ENCODE assay signal across 1 cellular context in the genomic region with DNA sequence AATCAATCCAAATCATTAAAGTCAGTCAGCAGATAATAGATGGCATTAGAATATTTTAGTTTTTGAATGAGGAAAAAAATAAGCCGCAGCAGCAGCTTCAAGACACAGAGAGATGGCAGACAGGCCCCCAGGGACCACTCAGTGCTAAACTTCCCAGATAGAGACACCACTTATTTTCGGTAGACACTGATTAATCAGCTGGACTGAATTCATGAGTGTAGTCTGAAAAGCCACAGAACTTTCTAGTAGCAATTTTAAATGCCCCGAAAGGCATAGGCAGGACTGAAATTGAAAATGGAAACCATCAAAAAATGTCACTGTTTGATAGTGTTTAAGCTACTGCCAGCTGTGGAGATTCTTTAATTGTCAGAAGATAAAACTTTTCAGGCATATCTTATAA.
TF ChIP-seq lines count a peak whose summit lies in the region.

No MANE protein-coding gene starts in this region.

TF ChIP-seq in GM23338, 12 proteins besides CTCF, POLR2A, EP300 and RAD21 (continued from another document):
- TF ChIP-seq, protein P1, sequence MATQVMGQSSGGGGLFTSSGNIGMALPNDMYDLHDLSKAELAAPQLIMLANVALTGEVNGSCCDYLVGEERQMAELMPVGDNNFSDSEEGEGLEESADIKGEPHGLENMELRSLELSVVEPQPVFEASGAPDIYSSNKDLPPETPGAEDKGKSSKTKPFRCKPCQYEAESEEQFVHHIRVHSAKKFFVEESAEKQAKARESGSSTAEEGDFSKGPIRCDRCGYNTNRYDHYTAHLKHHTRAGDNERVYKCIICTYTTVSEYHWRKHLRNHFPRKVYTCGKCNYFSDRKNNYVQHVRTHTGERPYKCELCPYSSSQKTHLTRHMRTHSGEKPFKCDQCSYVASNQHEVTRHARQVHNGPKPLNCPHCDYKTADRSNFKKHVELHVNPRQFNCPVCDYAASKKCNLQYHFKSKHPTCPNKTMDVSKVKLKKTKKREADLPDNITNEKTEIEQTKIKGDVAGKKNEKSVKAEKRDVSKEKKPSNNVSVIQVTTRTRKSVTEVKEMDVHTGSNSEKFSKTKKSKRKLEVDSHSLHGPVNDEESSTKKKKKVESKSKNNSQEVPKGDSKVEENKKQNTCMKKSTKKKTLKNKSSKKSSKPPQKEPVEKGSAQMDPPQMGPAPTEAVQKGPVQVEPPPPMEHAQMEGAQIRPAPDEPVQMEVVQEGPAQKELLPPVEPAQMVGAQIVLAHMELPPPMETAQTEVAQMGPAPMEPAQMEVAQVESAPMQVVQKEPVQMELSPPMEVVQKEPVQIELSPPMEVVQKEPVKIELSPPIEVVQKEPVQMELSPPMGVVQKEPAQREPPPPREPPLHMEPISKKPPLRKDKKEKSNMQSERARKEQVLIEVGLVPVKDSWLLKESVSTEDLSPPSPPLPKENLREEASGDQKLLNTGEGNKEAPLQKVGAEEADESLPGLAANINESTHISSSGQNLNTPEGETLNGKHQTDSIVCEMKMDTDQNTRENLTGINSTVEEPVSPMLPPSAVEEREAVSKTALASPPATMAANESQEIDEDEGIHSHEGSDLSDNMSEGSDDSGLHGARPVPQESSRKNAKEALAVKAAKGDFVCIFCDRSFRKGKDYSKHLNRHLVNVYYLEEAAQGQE (IDR thresholded peaks at IDR 0.05; ENCODE audit: unreplicated experiment) = no peak
- TF ChIP-seq EZH2 (IDR thresholded peaks at IDR 0.05; ENCODE audit: low read depth, unreplicated experiment) = no peak
- no peak for TF ChIP-seq ZNF462 (CRISPR knock-in tag; IDR thresholded peaks at IDR 0.05)
- no peak for TF ChIP-seq POLR2AphosphoS5 (IDR thresholded peaks at IDR 0.05; ENCODE audit: low read depth)
- no peak for TF ChIP-seq ZNF331 (CRISPR knock-in tag; IDR thresholded peaks at IDR 0.05; ENCODE audit: low read depth)
- no peak for TF ChIP-seq EZH2phosphoT487 (IDR thresholded peaks at IDR 0.05; ENCODE audit: unreplicated experiment)
- TF ChIP-seq CREB1 (CRISPR knock-in tag; IDR thresholded peaks at IDR 0.05; ENCODE audit: low read depth) = no peak
- no peak for TF ChIP-seq STAT1 (IDR thresholded peaks at IDR 0.05; ENCODE audit: unreplicated experiment)
- no peak for TF ChIP-seq JUNB (IDR thresholded peaks at IDR 0.05; ENCODE audit: unreplicated experiment)
- TF ChIP-seq, protein P2, sequence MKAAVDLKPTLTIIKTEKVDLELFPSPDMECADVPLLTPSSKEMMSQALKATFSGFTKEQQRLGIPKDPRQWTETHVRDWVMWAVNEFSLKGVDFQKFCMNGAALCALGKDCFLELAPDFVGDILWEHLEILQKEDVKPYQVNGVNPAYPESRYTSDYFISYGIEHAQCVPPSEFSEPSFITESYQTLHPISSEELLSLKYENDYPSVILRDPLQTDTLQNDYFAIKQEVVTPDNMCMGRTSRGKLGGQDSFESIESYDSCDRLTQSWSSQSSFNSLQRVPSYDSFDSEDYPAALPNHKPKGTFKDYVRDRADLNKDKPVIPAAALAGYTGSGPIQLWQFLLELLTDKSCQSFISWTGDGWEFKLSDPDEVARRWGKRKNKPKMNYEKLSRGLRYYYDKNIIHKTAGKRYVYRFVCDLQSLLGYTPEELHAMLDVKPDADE (IDR thresholded peaks at IDR 0.05) = no peak
